In genomic region chr6:27808242-27809066, GRCh38 we compare ENCODE assay signal across 8 cellular contexts.
DNase-seq lines count a peak whose midpoint lies in the region; ATAC-seq and TF ChIP-seq lines count a peak whose summit lies in the region.
"Not testable (repeated sequence)": the region's sequence is repeated elsewhere in the genome, so short reads cannot be mapped to it uniquely, and the experiment has no call there.

No MANE protein-coding gene starts in this region.

- H3K4me1 ChIP-seq in HUES48 (ENCODE audit: control insufficient read depth, insufficient read depth, low read length) (peaks cover 20% of the 10 kb centered on the region), PC-9 (replicated peaks; ENCODE audit: insufficient read depth) (peaks cover 32% of the 10 kb centered on the region), liver (ENCODE audit: control insufficient read depth in 4 of 4, insufficient read depth in 4 of 4, low read length in 3 of 4) (peaks cover 0 to 31% (median 12%) of the 10 kb centered on the region in 4 donors), skeletal muscle tissue (ENCODE audit: control insufficient read depth in 3 of 3, insufficient read depth in 3 of 3, low read length in 3 of 3) (peaks cover 8 to 18% (median 16%) of the 10 kb centered on the region in 3 donors)

- H3K27me3 ChIP-seq in HUES48 (ENCODE audit: control insufficient read depth, insufficient read depth, low read length); PC-9 (ENCODE audit: insufficient read depth, low read depth); liver (ENCODE audit: control insufficient read depth in 4 of 4, insufficient read depth in 4 of 4, low read length in 3 of 4): not testable (repeated sequence)
- H3K27me3 ChIP-seq in skeletal muscle tissue (ENCODE audit: control insufficient read depth in 3 of 3, insufficient read depth in 3 of 3, low read length in 3 of 3): peaks cover 25 to 34% (median 34%) of the 10 kb centered on the region in 3 donors

- not testable (repeated sequence) for DNase-seq in PC-9; epithelial cell of proximal tubule (ENCODE audit: low read depth)
- peak; percentile 58 to 65 for DNase-seq in activated T-cell treated with anti-CD3 and anti-CD28 coated beads, Interleukin-2, amount 50 U/mL, for 48 hours

- 11% methylated on average over 26 of the region's 43 CpGs for WGBS in liver

- intact Hi-C loops in PC-9 (cut with micrococcal nuclease; ENCODE audit: unreplicated experiment): loop anchor here (2.0 kb wide), 2 partner anchors 28 to 676 kb away; a partner anchor contains a TSS

- CTCF ChIA-PET in PC-9 (lab: Charles Lee): interaction anchor here (0.6 to 1.9 kb wide), 2 partner anchors 88 to 95 kb away, joined by 3 to 5 read pairs; no protein-coding TSS in a partner anchor

- ATAC-seq in GM21360 (IDR thresholded peaks at IDR 0.05; ENCODE audit: unreplicated experiment): peak; percentile 3

- H3K79me2 ChIP-seq in PC-9 (ENCODE audit: low read depth): not testable (repeated sequence)

- peak overlapping the region; percentile 86 for H3K4me3 ChIP-seq in HUES48 (ENCODE audit: low read depth, low read length)
- H3K4me3 ChIP-seq in PC-9: peak overlapping the region; percentile 72
- peak overlapping the region; percentile 57 for H3K4me3 ChIP-seq in epithelial cell of proximal tubule (ENCODE audit: low read depth, low read length)
- peak overlapping the region; percentile 53 to 84 (median 71) for H3K4me3 ChIP-seq in liver (ENCODE audit: low read depth in 1 of 3, low read length in 3 of 3)
- peak overlapping the region; percentile 68 to 83 (median 69) for H3K4me3 ChIP-seq in skeletal muscle tissue (ENCODE audit: low read length in 3 of 3)

- POLR2A ChIA-PET in PC-9 (lab: Charles Lee; ENCODE audit: unreplicated experiment): interaction anchor here (0.6 to 4.5 kb wide), 16 partner anchors 23 to 1611 kb away, joined by 3 to 64 read pairs (median 8); a partner anchor contains a TSS

- not testable (repeated sequence) for H3K9me3 ChIP-seq in HUES48 (ENCODE audit: control insufficient read depth, insufficient read depth, low read length); PC-9 (ENCODE audit: insufficient read depth, low read depth); liver (ENCODE audit: control insufficient read depth in 4 of 4, low read length in 3 of 4); skeletal muscle tissue (ENCODE audit: control insufficient read depth in 3 of 3, low read length in 3 of 3)

- H2AFZ ChIP-seq in PC-9: peak overlapping the region; percentile 55; the same call in 1 of the 2 replicates

- not testable (repeated sequence) for TF ChIP-seq CTCF in C4-2B (conservative IDR thresholded peaks at IDR 0.05); PC-9 (conservative IDR thresholded peaks at IDR 0.05); epithelial cell of proximal tubule (conservative IDR thresholded peaks at IDR 0.05; ENCODE audit: low read depth, low read length); liver (IDR thresholded peaks at IDR 0.05; ENCODE audit: low read depth, low read length, missing input control)

- not testable (repeated sequence) for H4K20me1 ChIP-seq in PC-9 (ENCODE audit: insufficient read depth)

- peak overlapping the region; percentile 92 for H3K4me2 ChIP-seq in PC-9

- not testable (repeated sequence) for H3K36me3 ChIP-seq in HUES48 (ENCODE audit: control insufficient read depth, insufficient read depth, low read length); PC-9 (ENCODE audit: low read depth); liver (ENCODE audit: control insufficient read depth in 4 of 4, insufficient read depth in 3 of 4, low read depth in 1 of 4, low read length in 3 of 4); skeletal muscle tissue (ENCODE audit: control insufficient read depth in 3 of 3, insufficient read depth in 3 of 3, low read length in 3 of 3)

- not testable (repeated sequence) for H3K9me2 ChIP-seq in PC-9 (ENCODE audit: insufficient read depth)

- H3F3A ChIP-seq in PC-9 (ENCODE audit: insufficient read depth, low read depth): peaks cover 34% of the 10 kb centered on the region; the same call in 1 of the 2 replicates

- TSS peak; percentile 85 for BruUV-seq in PC-9 (replicated peaks; lab: Mats Ljungman, UMichigan)

- H3K9ac ChIP-seq in HUES48 (ENCODE audit: low read depth, low read length) (peak overlapping the region; percentile 97), liver (ENCODE audit: low read depth in 1 of 2, low read length in 2 of 2) (peak overlapping the region; percentile 4 to 25)
- H3K9ac ChIP-seq in skeletal muscle tissue (ENCODE audit: low read depth in 1 of 3, low read length in 3 of 3): not testable (repeated sequence)

- H3K27ac ChIP-seq in C4-2B (peak overlapping the region; percentile 100), HUES48 (ENCODE audit: low read depth, low read length) (peak overlapping the region; percentile 95), PC-9 (peak overlapping the region; percentile 46), liver (ENCODE audit: low read depth in 1 of 2, low read length in 2 of 2) (peak overlapping the region; percentile 31 to 78), skeletal muscle tissue (ENCODE audit: low read depth, low read length) (peak overlapping the region; percentile 14)

- TF ChIP-seq RAD21 in liver (IDR thresholded peaks at IDR 0.05): not testable (repeated sequence)

Comparison
In these comparisons a context has a peak if more than half of its experiments do, and no peak if none do; other contexts are left out.
1. H3K27ac ChIP-seq: peak in every context shown above with its lines; median percentile 100 in C4-2B; 95 in HUES48; 54 in liver; 46 in PC-9; 14 in skeletal muscle tissue.